In the genomic region with DNA sequence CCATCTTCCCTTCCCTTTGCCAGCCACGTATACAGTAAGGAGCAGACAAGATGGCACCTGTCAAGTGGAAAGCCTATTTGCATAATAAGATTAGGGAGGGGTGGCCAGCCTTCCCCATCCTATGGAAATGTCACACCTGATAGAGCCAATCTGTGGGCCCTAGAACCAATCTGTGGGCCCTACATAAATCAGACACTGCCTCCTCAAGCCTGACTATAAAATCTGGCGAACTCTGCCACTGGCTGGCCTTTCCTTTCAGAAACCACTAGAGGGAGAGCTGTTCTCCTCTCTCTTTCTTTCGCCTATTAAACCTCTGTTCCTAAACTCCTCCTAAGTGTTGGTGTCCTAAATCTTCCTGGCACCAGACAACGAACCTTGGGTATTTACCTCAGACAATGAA, we compare ENCODE assay signal across 9 cellular contexts.
DNase-seq lines count a peak whose midpoint lies in the region; ATAC-seq and TF ChIP-seq lines count a peak whose summit lies in the region.
"Had no signal": no experiment of that assay in that cellular context is flagged by ENCODE, and none has a peak within 500 bp of the region (broad histone marks: within the 10 kb centered on the region; RNA-seq: fewer than 3 reads in every experiment).

No MANE protein-coding gene starts in this region.

- H3K4me3 ChIP-seq in sigmoid colon = no peak overlapping the region
- H3K4me3 ChIP-seq: SK-N-MC had no signal

- intact Hi-C loops in sigmoid colon (cut with DNase I) = no loop called here

- peak; percentile 57 for DNase-seq in DMS53 (lab: John Stamatoyannopoulos, UW)
- DNase-seq in SW480 (ENCODE audit: low spot score) = peak; percentile 8
- peak; percentile 13 for DNase-seq in kidney glomerular epithelial cell (lab: John Stamatoyannopoulos, UW)
- no peak for DNase-seq in 8988T
- DNase-seq in sigmoid colon = no peak

- TF ChIP-seq EP300 in sigmoid colon (IDR thresholded peaks at IDR 0.05) = no peak

- H3K27ac ChIP-seq in sigmoid colon = no peak overlapping the region
- H3K27ac ChIP-seq: SK-N-MC had no signal

- peak; percentile 73 for ATAC-seq in HG03439 (IDR thresholded peaks at IDR 0.05; ENCODE audit: unreplicated experiment)
- no peak for ATAC-seq in GM21526 (IDR thresholded peaks at IDR 0.05; ENCODE audit: low FRiP score, unreplicated experiment)
- no peak for ATAC-seq in GM21723 (IDR thresholded peaks at IDR 0.05; ENCODE audit: unreplicated experiment)

- no peaks in the 10 kb centered on the region for H3K4me1 ChIP-seq in sigmoid colon

- H3K36me3 ChIP-seq in sigmoid colon = no peaks in the 10 kb centered on the region

- no peak for TF ChIP-seq POLR2A in sigmoid colon (IDR thresholded peaks at IDR 0.05)

- H3K27me3 ChIP-seq in sigmoid colon = no peaks in the 10 kb centered on the region

- H3K9me3 ChIP-seq in sigmoid colon = no peaks in the 10 kb centered on the region

- TF ChIP-seq CTCF in sigmoid colon (IDR thresholded peaks at IDR 0.05) = no peak

- WGBS in sigmoid colon, 2 donors = 32 to 56% methylated on average over 4 of the region's 4 CpGs

Comparison
In these comparisons a context has a peak if more than half of its experiments do, and no peak if none do; other contexts are left out.
1. DNase-seq: peak in DMS53 (single experiment), SW480 (single experiment) and kidney glomerular epithelial cell (single experiment); none in 8988T (single experiment) and sigmoid colon (single experiment).